8 cellular contexts compared by ENCODE assay signal in genomic region chr5:56838409-56839039, GRCh38. TPM values are rescaled to one million over a fixed set of nuclear protein-coding genes. Genes with fewer than 3 reads are reported as not detected.
DNase-seq lines count a peak whose midpoint lies in the region; ATAC-seq and TF ChIP-seq lines count a peak whose summit lies in the region.

No MANE protein-coding gene starts in this region.

- CTCF ChIA-PET in PC-9 (lab: Charles Lee), result interaction anchor here (0.5 to 1.8 kb wide), 10 partner anchors 15 to 569 kb away, joined by 3 to 7 read pairs (median 4); no protein-coding TSS in a partner anchor

- DNase-seq in EH (ENCODE audit: low read depth) (peak; percentile 86), PC-9 (peak in 1 of 2 experiments; percentile 58), coronary artery (ENCODE audit: low spot score) (no peak), memory B cell (ENCODE audit: low spot score in 2 of 2) (peak in 1 of 2 donors; percentile 51), uterus (no peak)

- H3K27ac Mint-ChIP-seq in memory B cell, result peak overlapping the region; percentile 85

- H3K4me3 Mint-ChIP-seq in memory B cell, result peak overlapping the region; percentile 70

- no peaks in the 10 kb centered on the region for H3K9me3 ChIP-seq in PC-9 (ENCODE audit: insufficient read depth, low read depth)
- no peaks in the 10 kb centered on the region for H3K9me3 ChIP-seq in uterus

- ATAC-seq in HG03135 (IDR thresholded peaks at IDR 0.05; ENCODE audit: unreplicated experiment), result peak; percentile 63
- ATAC-seq in memory B cell (ENCODE audit: low read depth), result peak; percentile 66
- no peak for ATAC-seq in HG03097 (IDR thresholded peaks at IDR 0.05; ENCODE audit: low FRiP score, unreplicated experiment)

- H3K27me3 Mint-ChIP-seq in memory B cell, result no peaks in the 10 kb centered on the region

- no peaks in the 10 kb centered on the region for H3K27me3 ChIP-seq in PC-9 (ENCODE audit: insufficient read depth, low read depth)
- H3K27me3 ChIP-seq in uterus, result no peaks in the 10 kb centered on the region

- intact Hi-C loops in PC-9 (cut with micrococcal nuclease; ENCODE audit: unreplicated experiment) (loop anchor here (1.0 to 5.0 kb wide), 4 partner anchors 201 to 568 kb away; no protein-coding TSS in a partner anchor), uterus (cut with DNase I; ENCODE audit: low total_unique reads) (loop anchor here (5.0 kb wide), 1 partner anchor 571 kb away; no protein-coding TSS in a partner anchor)

- H3K79me2 ChIP-seq in PC-9 (ENCODE audit: low read depth), result peaks cover 98% of the 10 kb centered on the region

- no peak overlapping the region; the same call in 1 of the 2 replicates for H3K4me3 ChIP-seq in PC-9
- peak overlapping the region; percentile 55 for H3K4me3 ChIP-seq in coronary artery
- H3K4me3 ChIP-seq in uterus, result no peak overlapping the region

- peak; percentile 65 for TF ChIP-seq CTCF in 22Rv1 (IDR thresholded peaks at IDR 0.05)
- peak; percentile 75 for TF ChIP-seq CTCF in PC-9 (conservative IDR thresholded peaks at IDR 0.05)
- TF ChIP-seq CTCF in coronary artery (IDR thresholded peaks at IDR 0.05), result no peak
- peak; percentile 57 to 77 (median 67) for TF ChIP-seq CTCF in uterus (IDR thresholded peaks at IDR 0.05)

- H3K36me3 ChIP-seq in PC-9 (ENCODE audit: low read depth) (no peaks in the 10 kb centered on the region), uterus (no peaks in the 10 kb centered on the region)

- H3K36me3 Mint-ChIP-seq in memory B cell, result peaks cover 5% of the 10 kb centered on the region

- no peak for TF ChIP-seq POLR2A in uterus (IDR thresholded peaks at IDR 0.05)

- peak overlapping the region; percentile 67 for H3K4me2 ChIP-seq in PC-9

- H3K9me2 ChIP-seq in PC-9 (ENCODE audit: insufficient read depth), result no peaks in the 10 kb centered on the region

- H3K4me1 ChIP-seq in PC-9 (replicated peaks; ENCODE audit: insufficient read depth) (peaks cover 21% of the 10 kb centered on the region), uterus (no peaks in the 10 kb centered on the region)

- H3F3A ChIP-seq in PC-9 (ENCODE audit: insufficient read depth, low read depth), result 0 out of 2 replicates have a peak, but pooled peaks cover 6% of the 10 kb centered on the region

- POLR2A ChIA-PET in PC-9 (lab: Charles Lee; ENCODE audit: unreplicated experiment), result interaction anchor here (0.6 to 1.1 kb wide), 3 partner anchors 9 to 849 kb away, joined by 4 to 17 read pairs (median 6); no protein-coding TSS in a partner anchor

- peaks cover 83% of the 10 kb centered on the region for H3K4me1 Mint-ChIP-seq in memory B cell

- no TSS peak for BruUV-seq in PC-9 (replicated peaks; lab: Mats Ljungman, UMichigan)

- peaks cover 2% of the 10 kb centered on the region for H3K9me3 Mint-ChIP-seq in memory B cell

- H2AFZ ChIP-seq in PC-9, result no peak overlapping the region

- H3K27ac ChIP-seq in 22Rv1, result no peak overlapping the region
- peak overlapping the region; percentile 32 for H3K27ac ChIP-seq in PC-9
- H3K27ac ChIP-seq in coronary artery, result peak overlapping the region in 1 of 2 donors; percentile 72
- H3K27ac ChIP-seq in uterus, result peak overlapping the region; percentile 18 to 51

- peaks cover 8% of the 10 kb centered on the region; the same call in 1 of the 2 replicates for H4K20me1 ChIP-seq in PC-9 (ENCODE audit: insufficient read depth)

RNA-seq across cellular contexts. Expression of gene MAP3K1, which starts 23.2 kb away (rescaled TPM):
- total RNA-seq in PC-9 (2021) (21.8 and 26.1 TPM in 2 replicates), uterus (10 to 100 TPM in 3 of 4 donors, 1 to 10 TPM in 1; 9.0 to 95.3 (median 20.0) TPM)
